8 cellular contexts compared by ENCODE assay signal in genomic region chr1:227886993-227887696, GRCh38.
DNase-seq lines count a peak whose midpoint lies in the region; ATAC-seq and TF ChIP-seq lines count a peak whose summit lies in the region.

No MANE protein-coding gene starts in this region.

- no peaks in the 10 kb centered on the region for H3K79me2 ChIP-seq in GM23338 (replicated peaks; ENCODE audit: insufficient read depth)
- no peaks in the 10 kb centered on the region for H3K79me2 ChIP-seq in osteoblast (ENCODE audit: insufficient read depth, low read length)

- intact Hi-C loops in activated CD8-positive, alpha-beta T cell treated with anti-CD3 and anti-CD28 coated beads for 36 hours (cut with micrococcal nuclease), result no loop called here

- H4K20me1 ChIP-seq in GM23338 (replicated peaks; ENCODE audit: insufficient read depth) (no peaks in the 10 kb centered on the region), osteoblast (ENCODE audit: insufficient read depth, low read length) (no peaks in the 10 kb centered on the region)

- no peaks in the 10 kb centered on the region for H3F3A ChIP-seq in GM23338 (replicated peaks; ENCODE audit: low read depth)

- H3K36me3 Mint-ChIP-seq in GM23338 (ENCODE audit: low read depth), result peaks cover 2% of the 10 kb centered on the region; the same call in 1 of the 3 replicates
- no peaks in the 10 kb centered on the region for H3K36me3 Mint-ChIP-seq in activated CD8-positive, alpha-beta T cell treated with anti-CD3 and anti-CD28 coated beads for 36 hours (ENCODE audit: low read depth)

- CTCF ChIA-PET in activated CD8-positive, alpha-beta T cell treated with anti-CD3 and anti-CD28 coated beads for 36 hours (lab: Charles Lee), result interaction anchor here (0.9 to 1.4 kb wide), 2 partner anchors 11 to 125 kb away, joined by 3 to 5 read pairs; no protein-coding TSS in a partner anchor

- H3K36me3 ChIP-seq in GM23338 (ENCODE audit: insufficient read depth), result no peaks in the 10 kb centered on the region
- no peaks in the 10 kb centered on the region for H3K36me3 ChIP-seq in osteoblast (ENCODE audit: insufficient read depth, low read length)

- H3K4me3 ChIP-seq in GM23338 (peak overlapping the region; percentile 77), fibroblast of villous mesenchyme (ENCODE audit: low read depth, low read length) (peak overlapping the region; percentile 36), osteoblast (ENCODE audit: insufficient read depth, low read length) (no peak overlapping the region)

- H3K4me1 ChIP-seq in GM23338 (ENCODE audit: insufficient read depth), result peaks cover 6% of the 10 kb centered on the region; the same call in 1 of the 2 replicates
- H3K4me1 ChIP-seq in osteoblast (ENCODE audit: insufficient read depth, low read length), result no peaks in the 10 kb centered on the region

- H3K27me3 ChIP-seq in GM23338 (ENCODE audit: insufficient read depth) (no peaks in the 10 kb centered on the region), osteoblast (ENCODE audit: insufficient read depth, low read length) (no peaks in the 10 kb centered on the region)

- peak; percentile 52 for ATAC-seq in GM23338
- ATAC-seq in activated CD8-positive, alpha-beta T cell treated with anti-CD3 and anti-CD28 coated beads for 36 hours, result peak; percentile 38
- no peak for ATAC-seq in GM21717 (IDR thresholded peaks at IDR 0.05; ENCODE audit: unreplicated experiment)

- H2AFZ ChIP-seq in GM23338 (peak overlapping the region; percentile 96), osteoblast (ENCODE audit: low read length) (no peak overlapping the region)

- H3K9me3 Mint-ChIP-seq in GM23338, result no peaks in the 10 kb centered on the region
- H3K9me3 Mint-ChIP-seq in activated CD8-positive, alpha-beta T cell treated with anti-CD3 and anti-CD28 coated beads for 36 hours, result no peaks in the 10 kb centered on the region

- POLR2A ChIA-PET in activated CD8-positive, alpha-beta T cell treated with anti-CD3 and anti-CD28 coated beads for 36 hours (lab: Charles Lee), result interaction anchor here (1.1 kb wide), 1 partner anchor 63 kb away, joined by 3 read pairs; no protein-coding TSS in a partner anchor

- peak overlapping the region; percentile 58; the same call in 2 of the 3 replicates for H3K4me3 Mint-ChIP-seq in GM23338
- no peak overlapping the region for H3K4me3 Mint-ChIP-seq in activated CD8-positive, alpha-beta T cell treated with anti-CD3 and anti-CD28 coated beads for 36 hours

- DNase-seq in GM23338 (ENCODE audit: low spot score) (peak; percentile 59), fibroblast of villous mesenchyme (ENCODE audit: low read depth) (peak; percentile 69), osteoblast (ENCODE audit: insufficient read length, low spot score, missing footprints) (peak; percentile 89), C1 segment of cervical spinal cord (lab: John Stamatoyannopoulos, UW) (no peak), cerebellum (ENCODE audit: low spot score) (no peak), MV-4-11 (lab: John Stamatoyannopoulos, UW) (no peak)
- DNase-seq in activated CD8-positive, alpha-beta T cell treated with anti-CD3 and anti-CD28 coated beads for 36 hours, result peak; percentile 57

- H3K9me2 ChIP-seq in GM23338 (ENCODE audit: insufficient read depth), result no peaks in the 10 kb centered on the region

- H3K4me2 ChIP-seq in GM23338 (peak overlapping the region; percentile 86), osteoblast (ENCODE audit: insufficient read depth, low read length) (no peak overlapping the region)

- H3K4me1 Mint-ChIP-seq in GM23338, result peaks cover 11% of the 10 kb centered on the region
- peaks cover 20% of the 10 kb centered on the region for H3K4me1 Mint-ChIP-seq in activated CD8-positive, alpha-beta T cell treated with anti-CD3 and anti-CD28 coated beads for 36 hours (ENCODE audit: low read depth)

- H3K27me3 Mint-ChIP-seq in GM23338 (ENCODE audit: insufficient read depth, low read depth, poor library complexity), result peaks cover 10% of the 10 kb centered on the region
- H3K27me3 Mint-ChIP-seq in activated CD8-positive, alpha-beta T cell treated with anti-CD3 and anti-CD28 coated beads for 36 hours, result no peaks in the 10 kb centered on the region

- H3K27ac ChIP-seq in GM23338 (ENCODE audit: low read depth) (no peak overlapping the region), osteoblast (ENCODE audit: low read depth, low read length) (no peak overlapping the region)

- H3K9me3 ChIP-seq in osteoblast (ENCODE audit: low read depth, low read length), result no peaks in the 10 kb centered on the region

- H3K27ac Mint-ChIP-seq in GM23338, result no peak overlapping the region
- H3K27ac Mint-ChIP-seq in activated CD8-positive, alpha-beta T cell treated with anti-CD3 and anti-CD28 coated beads for 36 hours, result no peak overlapping the region

- no peak for TF ChIP-seq CTCF in GM23338 (conservative IDR thresholded peaks at IDR 0.05; ENCODE audit: low read depth in 2 of 2)
- no peak for TF ChIP-seq CTCF in activated CD8-positive, alpha-beta T cell treated with anti-CD3 and anti-CD28 coated beads for 36 hours (IDR thresholded peaks at IDR 0.05)
- TF ChIP-seq CTCF in fibroblast of villous mesenchyme (IDR thresholded peaks at IDR 0.05; ENCODE audit: insufficient read depth, low read depth, low read length), result no peak
- TF ChIP-seq CTCF in osteoblast (IDR thresholded peaks at IDR 0.05; ENCODE audit: extremely low read depth, low read depth, low read length), result no peak

TF ChIP-seq in GM23338, 12 proteins besides CTCF, POLR2A, EP300 and RAD21:
- no peak for TF ChIP-seq EZH2 (IDR thresholded peaks at IDR 0.05; ENCODE audit: low read depth, unreplicated experiment)
TF ChIP-seq in GM23338: peak in this region for 0.

Comparison
In these comparisons a context has a peak if more than half of its experiments do, and no peak if none do; other contexts are left out.
1. DNase-seq: peak in GM23338 (single experiment), activated CD8-positive, alpha-beta T cell treated with anti-CD3 and anti-CD28 coated beads for 36 hours (single experiment), fibroblast of villous mesenchyme (single experiment) and osteoblast (single experiment); none in C1 segment of cervical spinal cord (0 of 14), cerebellum (single experiment) and MV-4-11 (single experiment).